In genomic region chr17:59287887-59288286, GRCh38 we compare ENCODE assay signal across 20 cellular contexts. TPM values are rescaled to one million over a fixed set of nuclear protein-coding genes. Genes with fewer than 3 reads are reported as not detected.
A peak's percentile ranks its signal among the peaks of the same experiment; 100 is the strongest.
DNase-seq lines count a peak whose midpoint lies in the region; ATAC-seq and TF ChIP-seq lines count a peak whose summit lies in the region.
"Had no signal": no experiment of that assay in that cellular context is flagged by ENCODE, and none has a peak within 500 bp of the region (broad histone marks: within the 10 kb centered on the region; RNA-seq: fewer than 3 reads in every experiment).

No MANE protein-coding gene starts in this region.

- intact Hi-C loops in HCT116 (cut with micrococcal nuclease): no loop called here

- H3K4me3 ChIP-seq in ACC112 (ENCODE audit: low read depth, low read length) (no peak overlapping the region), HCT116 (replicated peaks in 1 of 2; ENCODE audit: low read depth in 1 of 2, low read length in 2 of 2) (no peak overlapping the region), fibroblast of the aortic adventitia (ENCODE audit: low read depth, low read length) (no peak overlapping the region)
- H3K4me3 ChIP-seq: A549, Peyer's patch had no signal

- no peak overlapping the region for H3K4me3 Mint-ChIP-seq in T-helper 17 cell
- H3K4me3 Mint-ChIP-seq: T-cell had no signal

- no peaks in the 10 kb centered on the region for H3K79me2 ChIP-seq in ACC112 (ENCODE audit: control insufficient read depth, insufficient read depth, low read length, unreplicated experiment)
- no peaks in the 10 kb centered on the region for H3K79me2 ChIP-seq in HCT116 (ENCODE audit: insufficient read depth, low read length)

- DNase-seq in HCT116 (ENCODE audit: low read depth, low spot score) (no peak), T-helper 17 cell (no peak), fibroblast of the aortic adventitia (ENCODE audit: low read depth) (peak; percentile 4)
- DNase-seq: DMS79 treated with DMSO at 0.1 percent for 48 hours, GOT3, NCI-H1092 treated with DMSO at 0.1 percent for 48 hours, NCI-H146, NCI-H2029 treated with DMSO at 0.1 percent for 48 hours, NCI-H2171, NCI-H446, NCI-H526 treated with DMSO at 0.1 percent for 48 hours, Peyer's patch, T-cell had no signal

- no peaks in the 10 kb centered on the region for H3K9me2 ChIP-seq in HCT116 (ENCODE audit: insufficient read depth)

- RAD21 ChIA-PET in HCT116 (lab: Charles Lee; ENCODE audit: low non-redundant PET in 1 of 2, low total read pairs in 2 of 2, uncharacterized antibody in 2 of 2, unreplicated experiment in 2 of 2): no interaction called here

- peaks cover 2% of the 10 kb centered on the region for H3K36me3 Mint-ChIP-seq in T-helper 17 cell (ENCODE audit: low read depth)
- H3K36me3 Mint-ChIP-seq: T-cell had no signal

- H3K27me3 Mint-ChIP-seq in T-helper 17 cell: no peaks in the 10 kb centered on the region

- H3K4me1 ChIP-seq in ACC112 (ENCODE audit: control insufficient read depth, insufficient read depth, low read length, unreplicated experiment): no peaks in the 10 kb centered on the region
- H3K4me1 ChIP-seq in HCT116 (ENCODE audit: control insufficient read depth in 1 of 2, insufficient read depth in 2 of 2, low read length in 2 of 2): peaks cover 8 to 10% of the 10 kb centered on the region in 2 experiments

- no peak for TF ChIP-seq POLR2A in HCT116 (IDR thresholded peaks at IDR 0.05; ENCODE audit: borderline replicate concordance, extremely low read depth, insufficient read depth, insufficient read length)

- H3K4me1 Mint-ChIP-seq in T-helper 17 cell: peaks cover 4% of the 10 kb centered on the region

- peak overlapping the region; percentile 70 for H3K27ac Mint-ChIP-seq in T-helper 17 cell
- H3K27ac Mint-ChIP-seq: T-cell had no signal

- H3K36me3 ChIP-seq in ACC112 (ENCODE audit: insufficient read depth, low read length) (no peaks in the 10 kb centered on the region), HCT116 (ENCODE audit: control insufficient read depth in 1 of 2, insufficient read depth in 2 of 2, low read length in 2 of 2) (no peaks in the 10 kb centered on the region)
- H3K36me3 ChIP-seq: Peyer's patch had no signal

- TF ChIP-seq RAD21 in HCT116 (IDR thresholded peaks at IDR 0.05; ENCODE audit: low read depth): no peak

- TF ChIP-seq CTCF in HCT116 (IDR thresholded peaks at IDR 0.05 in 2 of 3, conservative IDR thresholded peaks at IDR 0.05 in 1 of 3; ENCODE audit: borderline replicate concordance in 1 of 3, insufficient read depth in 1 of 3, low read depth in 2 of 3, low read length in 2 of 3) (no peak), fibroblast of the aortic adventitia (IDR thresholded peaks at IDR 0.05; ENCODE audit: insufficient read depth, low read length) (no peak)

- POLR2A ChIA-PET in HCT116 (lab: Charles Lee): no interaction called here

- peak overlapping the region; percentile 41; the same call in 1 of the 2 replicates for H3K4me2 ChIP-seq in HCT116 (ENCODE audit: low read length)
- H3K4me2 ChIP-seq: A549 had no signal

- H2AFZ ChIP-seq in ACC112 (ENCODE audit: low read length, unreplicated experiment) (no peak overlapping the region), HCT116 (ENCODE audit: low read depth, low read length, poor library complexity, severe bottlenecking) (no peak overlapping the region)

- H3K9me3 ChIP-seq in HCT116 (ENCODE audit: control insufficient read depth in 1 of 2, insufficient read depth in 1 of 2, low read depth in 1 of 2, low read length in 2 of 2) (no peaks in the 10 kb centered on the region), T-helper 17 cell (ENCODE audit: control insufficient read depth, low read length, poor library complexity, severe bottlenecking) (no peaks in the 10 kb centered on the region)
- H3K9me3 ChIP-seq: A549, Peyer's patch had no signal

- no TSS peak for BruUV-seq in HCT116 (replicated peaks; lab: Mats Ljungman, UMichigan)

- H4K20me1 ChIP-seq in HCT116 (ENCODE audit: insufficient read depth): no peaks in the 10 kb centered on the region

- H3K27ac ChIP-seq in ACC112 (ENCODE audit: low read depth, low read length) (peak overlapping the region; percentile 28), HCT116 (ENCODE audit: low read depth, low read length) (no peak overlapping the region)
- H3K27ac ChIP-seq: A549, HL-60, Peyer's patch had no signal

- ATAC-seq in HCT116 (0 out of 2 replicates have a peak, but pooled peaks have one; percentile 9), T-helper 17 cell (no peak), HG03280 (IDR thresholded peaks at IDR 0.05; ENCODE audit: unreplicated experiment) (no peak), GM21786 (IDR thresholded peaks at IDR 0.05; ENCODE audit: unreplicated experiment) (no peak), GM21723 (IDR thresholded peaks at IDR 0.05; ENCODE audit: unreplicated experiment) (no peak), HG03565 (IDR thresholded peaks at IDR 0.05; ENCODE audit: unreplicated experiment) (no peak)
- ATAC-seq: A549, T-cell had no signal

- CTCF ChIA-PET in HCT116 (lab: Charles Lee): no interaction called here

- H3K27me3 ChIP-seq in ACC112 (ENCODE audit: insufficient read depth, low read length) (no peaks in the 10 kb centered on the region), HCT116 (ENCODE audit: insufficient read depth, low read length) (no peaks in the 10 kb centered on the region)
- H3K27me3 ChIP-seq: Peyer's patch had no signal

- H3K9ac ChIP-seq in HCT116 (ENCODE audit: low read length): no peak overlapping the region

TF ChIP-seq in HCT116, 20 proteins besides CTCF, POLR2A, EP300 and RAD21 (continues in another document):
- TF ChIP-seq EZH2 (IDR thresholded peaks at IDR 0.05) (no peak), YY1 (IDR thresholded peaks at IDR 0.05; ENCODE audit: extremely low read depth, insufficient replicate concordance, low read depth, low read length) (no peak), JUND (IDR thresholded peaks at IDR 0.05) (no peak), SP1 (IDR thresholded peaks at IDR 0.05; ENCODE audit: low read depth) (no peak), TCF7L2 (IDR thresholded peaks at IDR 0.05; ENCODE audit: borderline replicate concordance, extremely low read depth, insufficient read depth, insufficient read length) (no peak), ATF3 (IDR thresholded peaks at IDR 0.05) (no peak), SRF (IDR thresholded peaks at IDR 0.05; ENCODE audit: low read depth) (no peak), REST (IDR thresholded peaks at IDR 0.05; ENCODE audit: low read depth) (no peak), SIN3A (IDR thresholded peaks at IDR 0.05; ENCODE audit: low read depth) (no peak), ELF1 (IDR thresholded peaks at IDR 0.05; ENCODE audit: borderline replicate concordance, low read depth) (no peak), CEBPB (IDR thresholded peaks at IDR 0.05; ENCODE audit: low read depth) (no peak), ZNF274 (IDR thresholded peaks at IDR 0.05; ENCODE audit: low read depth, low read length) (no peak), MAX (IDR thresholded peaks at IDR 0.05) (no peak), FOSL1 (IDR thresholded peaks at IDR 0.05; ENCODE audit: low read depth) (no peak), ZBTB33 (IDR thresholded peaks at IDR 0.05; ENCODE audit: extremely low read depth, insufficient replicate concordance, low read length) (no peak)

RNA-seq across cellular contexts. Expression of gene YPEL2, which starts 43.6 kb away (rescaled TPM):
- 4.7 TPM for total RNA-seq in HCT116 (2021; ENCODE audit: unreplicated experiment)
- 2.7 and 4.1 TPM in 2 replicates for polyA plus RNA-seq in HCT116 (2012)
- total RNA-seq in T-helper 17 cell: 10 to 100 TPM; 23.6 to 44.0 TPM
- total RNA-seq in fibroblast of the aortic adventitia (ENCODE audit: low replicate concordance): 10.8 and 22.7 TPM in 2 replicates
